In the genomic region with DNA sequence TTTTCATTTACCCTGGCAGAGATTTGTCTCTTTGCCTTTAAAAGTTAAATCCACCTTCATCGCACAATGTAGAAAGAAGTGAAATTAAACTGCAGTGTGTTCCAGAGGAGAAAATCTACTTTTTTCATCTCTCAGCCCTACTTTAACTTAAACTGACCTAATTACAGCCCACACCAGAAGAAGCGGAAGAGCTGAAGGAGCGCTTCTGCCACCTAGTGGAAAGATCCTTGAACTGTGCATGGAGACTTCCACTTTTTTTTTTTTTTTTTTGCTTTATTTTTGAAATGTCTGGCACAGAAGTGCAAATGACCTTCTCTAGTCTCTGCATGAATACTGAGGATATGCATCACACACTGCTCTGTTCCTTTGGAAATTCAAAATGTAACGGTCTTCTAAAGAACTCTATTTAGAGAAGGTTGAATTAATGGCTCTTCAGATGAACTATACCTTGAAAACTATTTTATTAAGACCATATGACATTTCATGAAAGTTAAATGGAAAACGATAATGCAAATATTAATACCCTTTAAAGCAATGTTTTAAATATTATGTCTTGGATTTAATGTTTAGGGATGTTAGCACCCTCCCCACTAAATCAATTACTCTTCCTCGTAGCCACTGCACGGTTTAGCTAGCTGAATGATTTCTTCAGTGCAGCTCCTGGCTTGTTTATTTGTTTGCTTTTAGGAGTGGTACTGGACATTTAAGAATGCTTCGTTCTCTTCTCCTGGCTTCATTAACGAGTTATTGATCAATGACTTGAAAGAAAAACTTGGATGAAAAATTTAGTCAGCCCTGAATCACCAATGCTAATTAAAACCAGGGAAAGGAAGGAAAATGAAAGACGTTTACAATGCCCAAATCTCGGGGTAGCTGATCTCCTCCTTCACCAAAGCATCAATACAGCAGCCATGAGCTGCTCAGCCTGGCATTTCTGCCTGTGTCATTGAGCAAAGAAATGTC, we compare ENCODE assay signal across 8 cellular contexts.
A peak's percentile ranks its signal among the peaks of the same experiment; 100 is the strongest.
DNase-seq lines count a peak whose midpoint lies in the region; TF ChIP-seq lines count a peak whose summit lies in the region.

No MANE protein-coding gene starts in this region.

- DNase-seq in GM04503 (ENCODE audit: low read depth) (peak; percentile 75), HAP-1 (ENCODE audit: low spot score in 2 of 2) (peak; percentile 63 to 75), SHP77 treated with DMSO at 0.1 percent for 48 hours (lab: John Stamatoyannopoulos, UW) (peak; percentile 72), glomerular endothelial cell (ENCODE audit: extremely low read depth, low read depth, low spot score) (peak; percentile 92), pons (ENCODE audit: low spot score) (peak; percentile 84), uterus (peak; percentile 64 to 67)
- peak; percentile 44 for DNase-seq in activated gamma-delta T cell treated with anti-CD3 and anti-CD28 coated beads, Interleukin-2, amount 50 U/mL, for 16 hours (ENCODE audit: low read depth)

- TF ChIP-seq CTCF in LNCAP (IDR thresholded peaks at IDR 0.05) (peak; percentile 89), uterus (IDR thresholded peaks at IDR 0.05) (peak; percentile 66 to 82 (median 77))

- no peaks in the 10 kb centered on the region for H3K27me3 ChIP-seq in HAP-1 (ENCODE audit: low read depth)
- H3K27me3 ChIP-seq in uterus = no peaks in the 10 kb centered on the region

- H3K36me3 ChIP-seq in HAP-1 (replicated peaks) (no peaks in the 10 kb centered on the region), uterus (no peaks in the 10 kb centered on the region)

- no peak overlapping the region for H3K4me3 ChIP-seq in HAP-1
- H3K4me3 ChIP-seq in uterus = peak overlapping the region in 1 of 2 donors; percentile 25

- in situ Hi-C loops in HAP-1 (cut with MboI; ENCODE audit: low sequenced_read_pairs) = no loop called here

- TF ChIP-seq POLR2A in uterus (IDR thresholded peaks at IDR 0.05) = no peak

- peak overlapping the region; percentile 27 to 65 for H3K27ac ChIP-seq in uterus

- intact Hi-C loops in uterus (cut with DNase I; ENCODE audit: low total_unique reads) = no loop called here

- H3K4me1 ChIP-seq in HAP-1 (peaks cover 13% of the 10 kb centered on the region), uterus (no peaks in the 10 kb centered on the region)

- H3K9me3 ChIP-seq in HAP-1 = no peaks in the 10 kb centered on the region
- no peaks in the 10 kb centered on the region for H3K9me3 ChIP-seq in uterus
